11 cellular contexts compared by ENCODE assay signal in the genomic region with DNA sequence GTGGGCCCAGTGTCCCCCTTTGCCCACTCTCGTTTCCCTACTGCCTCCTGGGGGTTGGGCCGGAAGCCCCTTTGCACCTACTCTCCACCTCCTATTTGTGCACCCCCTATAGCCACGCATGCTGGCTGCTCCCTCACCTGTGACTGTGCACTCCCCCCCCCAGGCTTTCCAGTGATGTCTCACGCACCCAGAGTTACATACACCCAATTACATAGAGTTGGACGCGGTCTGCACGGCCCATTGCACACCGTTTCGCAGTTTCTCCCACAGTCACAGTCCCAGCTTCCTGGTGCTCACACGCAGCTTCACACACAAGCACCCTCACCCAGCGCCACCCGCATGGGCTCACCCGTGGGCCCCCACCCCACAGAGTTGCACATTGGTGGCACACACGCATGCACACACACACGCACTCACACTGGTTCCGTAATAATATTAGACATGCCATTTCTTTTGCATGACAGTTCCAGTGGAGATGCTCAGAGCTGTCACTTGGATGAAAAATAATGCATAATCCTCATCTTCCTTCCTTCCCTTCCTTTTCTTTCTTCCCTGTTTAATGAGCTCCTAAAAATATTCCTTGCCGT. TPM values are rescaled to one million over a fixed set of nuclear protein-coding genes. Genes with fewer than 3 reads are reported as not detected.
"Had no signal": no experiment of that assay in that cellular context is flagged by ENCODE, and none has a peak within 500 bp of the region (broad histone marks: within the 10 kb centered on the region; RNA-seq: fewer than 3 reads in every experiment).

No MANE protein-coding gene starts in this region.

- H3K27me3 ChIP-seq: ascending aorta had no signal

- H3K27ac Mint-ChIP-seq: activated CD4-positive, alpha-beta T cell treated with anti-CD3 and anti-CD28 coated beads, Interleukin-2, amount 10 ng/mL, durations not matched to agents 7 days and 5 days had no signal

- H3K9me3 ChIP-seq: ascending aorta, gastrocnemius medialis, transverse colon had no signal

- H3K4me3 Mint-ChIP-seq: activated CD4-positive, alpha-beta T cell treated with anti-CD3 and anti-CD28 coated beads, Interleukin-2, amount 10 ng/mL, durations not matched to agents 7 days and 5 days had no signal

- H3K4me3 ChIP-seq: ascending aorta, gastrocnemius medialis, transverse colon had no signal

- DNase-seq: activated CD4-positive, alpha-beta T cell treated with anti-CD3 and anti-CD28 coated beads, Interleukin-2, amount 10 ng/mL, durations not matched to agents 7 days and 5 days; activated CD8-positive, alpha-beta memory T cell treated with anti-CD3 and anti-CD28 coated beads for 24 hours; activated naive CD4-positive, alpha-beta T cell treated with Interleukin-2 at 50 U/mL for 16 hours; erythroblast; gastrocnemius medialis; stimulated activated CD4-positive, alpha-beta T cell treated with anti-CD3 and anti-CD28 coated beads, Interleukin-2, amount 100 ng/mL, for 48 hours; stimulated activated naive CD4-positive, alpha-beta T cell; transverse colon had no signal

- H3K27ac ChIP-seq: ascending aorta, gastrocnemius medialis, transverse colon had no signal

- H3K4me1 ChIP-seq: ascending aorta, gastrocnemius medialis had no signal

- ATAC-seq: gastrocnemius medialis, left lobe of liver had no signal

- H3K36me3 ChIP-seq: ascending aorta, gastrocnemius medialis, transverse colon had no signal

RNA-seq across cellular contexts. Expression of a gene that starts 21.5 kb away (rescaled TPM):
- total RNA-seq: ascending aorta, bronchial epithelial cell, gastrocnemius medialis had no signal

RNA-seq across cellular contexts. Expression of a gene that starts 42.1 kb away (rescaled TPM):
- total RNA-seq: ascending aorta, bronchial epithelial cell had no signal
